In genomic region chr5:81355291-81356251, GRCh38 we compare ENCODE assay signal across 34 cellular contexts. TPM values are rescaled to one million over a fixed set of nuclear protein-coding genes. Genes with fewer than 3 reads are reported as not detected.
"Had no signal": no experiment of that assay in that cellular context is flagged by ENCODE, and none has a peak within 500 bp of the region (broad histone marks: within the 10 kb centered on the region; RNA-seq: fewer than 3 reads in every experiment).

No MANE protein-coding gene starts in this region.

- H3K36me3 ChIP-seq: adrenal gland, esophagus muscularis mucosa, gastrocnemius medialis, heart left ventricle had no signal

- H3K27ac Mint-ChIP-seq: activated CD4-positive, alpha-beta memory T cell treated with anti-CD3 and anti-CD28 coated beads for 36 hours; activated CD4-positive, alpha-beta T cell treated with anti-CD3 and anti-CD28 coated beads for 36 hours; activated CD4-positive, alpha-beta T cell treated with anti-CD3 and anti-CD28 coated beads, Interleukin-2, amount 10 ng/mL, durations not matched to agents 24 days and 14 days; activated CD8-positive, alpha-beta T cell treated with anti-CD3 and anti-CD28 coated beads, Interleukin-2, amount 10 ng/mL, durations not matched to agents 7 days and 5 days; activated naive CD4-positive, alpha-beta T cell treated with anti-CD3 and anti-CD28 coated beads for 36 hours; activated naive CD4-positive, alpha-beta T cell treated with anti-CD3 and anti-CD28 coated beads, Interleukin-2, amount 50 U/mL, for 24 hours; activated naive CD8-positive, alpha-beta T cell treated with anti-CD3 and anti-CD28 coated beads for 36 hours; activated naive CD8-positive, alpha-beta T cell treated with anti-CD3 and anti-CD28 coated beads, Interleukin-2, amount 50 U/mL, for 24 hours; activated T-cell treated with anti-CD3 and anti-CD28 coated beads, Interleukin-2, amount 50 U/mL, for 24 hours; activated T-cell treated with anti-CD3 and anti-CD28 coated beads, Interleukin-2, amount 50 U/mL, for 72 hours; effector memory CD8-positive, alpha-beta T cell had no signal

- ATAC-seq: activated CD4-positive, alpha-beta T cell treated with anti-CD3 and anti-CD28 coated beads for 36 hours; activated CD8-positive, alpha-beta T cell treated with anti-CD3 and anti-CD28 coated beads, Interleukin-2, amount 10 ng/mL, durations not matched to agents 7 days and 5 days; activated naive CD8-positive, alpha-beta T cell treated with anti-CD3 and anti-CD28 coated beads, Interleukin-2, amount 50 U/mL, for 24 hours; activated T-cell treated with anti-CD3 and anti-CD28 coated beads, Interleukin-2, amount 50 U/mL, for 72 hours; body of pancreas; effector memory CD8-positive, alpha-beta T cell; foreskin keratinocyte; gastrocnemius medialis; heart left ventricle had no signal

- DNase-seq: activated CD4-positive, alpha-beta memory T cell treated with anti-CD3 and anti-CD28 coated beads for 36 hours; activated CD4-positive, alpha-beta T cell treated with anti-CD3 and anti-CD28 coated beads for 36 hours; activated CD4-positive, alpha-beta T cell treated with anti-CD3 and anti-CD28 coated beads, Interleukin-2, amount 10 ng/mL, durations not matched to agents 24 days and 14 days; activated CD4-positive, CD25-positive, alpha-beta regulatory T cell; activated CD4-positive, CD25-positive, alpha-beta regulatory T cell treated with anti-CD3 and anti-CD28 coated beads, Interleukin-2, amount 50 U/mL, for 72 hours; activated CD8-positive, alpha-beta memory T cell treated with anti-CD3 and anti-CD28 coated beads, Interleukin-2, amount 50 U/mL, for 48 hours; activated CD8-positive, alpha-beta T cell treated with anti-CD3 and anti-CD28 coated beads, Interleukin-2, amount 10 ng/mL, durations not matched to agents 7 days and 5 days; activated naive CD4-positive, alpha-beta T cell treated with anti-CD3 and anti-CD28 coated beads for 36 hours; activated naive CD8-positive, alpha-beta T cell treated with anti-CD3 and anti-CD28 coated beads for 36 hours; activated naive CD8-positive, alpha-beta T cell treated with anti-CD3 and anti-CD28 coated beads, Interleukin-2, amount 50 U/mL, for 24 hours; activated T-cell treated with anti-CD3 and anti-CD28 coated beads for 4 hours; activated T-cell treated with anti-CD3 and anti-CD28 coated beads, Interleukin-2, amount 50 U/mL, for 24 hours; activated T-cell treated with anti-CD3 and anti-CD28 coated beads, Interleukin-2, amount 50 U/mL, for 72 hours; adrenal gland; amygdala; aorta; body of pancreas; caudate nucleus; cortex of kidney; dermis blood vessel endothelial cell; effector CD4-positive, alpha-beta T cell; effector memory CD8-positive, alpha-beta T cell; erythroblast; foreskin keratinocyte; gastrocnemius medialis; glutamatergic neuron; heart left ventricle; T-helper 2 cell had no signal

- H3K4me1 Mint-ChIP-seq: activated CD4-positive, alpha-beta T cell treated with anti-CD3 and anti-CD28 coated beads for 36 hours; activated CD4-positive, alpha-beta T cell treated with anti-CD3 and anti-CD28 coated beads, Interleukin-2, amount 10 ng/mL, durations not matched to agents 24 days and 14 days; activated naive CD4-positive, alpha-beta T cell treated with anti-CD3 and anti-CD28 coated beads, Interleukin-2, amount 50 U/mL, for 24 hours; activated naive CD8-positive, alpha-beta T cell treated with anti-CD3 and anti-CD28 coated beads for 36 hours; activated naive CD8-positive, alpha-beta T cell treated with anti-CD3 and anti-CD28 coated beads, Interleukin-2, amount 50 U/mL, for 24 hours had no signal

- H3K9me3 ChIP-seq: adrenal gland, body of pancreas, esophagus muscularis mucosa, gastrocnemius medialis, heart left ventricle had no signal

- H3K9me3 Mint-ChIP-seq: activated CD4-positive, alpha-beta memory T cell treated with anti-CD3 and anti-CD28 coated beads for 36 hours; activated CD4-positive, alpha-beta T cell treated with anti-CD3 and anti-CD28 coated beads, Interleukin-2, amount 10 ng/mL, durations not matched to agents 24 days and 14 days; activated naive CD4-positive, alpha-beta T cell treated with anti-CD3 and anti-CD28 coated beads for 36 hours; activated naive CD4-positive, alpha-beta T cell treated with anti-CD3 and anti-CD28 coated beads, Interleukin-2, amount 50 U/mL, for 24 hours; activated naive CD8-positive, alpha-beta T cell treated with anti-CD3 and anti-CD28 coated beads for 36 hours; activated naive CD8-positive, alpha-beta T cell treated with anti-CD3 and anti-CD28 coated beads, Interleukin-2, amount 50 U/mL, for 24 hours; activated T-cell treated with anti-CD3 and anti-CD28 coated beads, Interleukin-2, amount 50 U/mL, for 24 hours; activated T-cell treated with anti-CD3 and anti-CD28 coated beads, Interleukin-2, amount 50 U/mL, for 72 hours; effector memory CD8-positive, alpha-beta T cell had no signal

- H3K27ac ChIP-seq: adrenal gland, body of pancreas, esophagus muscularis mucosa, foreskin keratinocyte, gastrocnemius medialis, heart left ventricle had no signal

- H3K4me3 Mint-ChIP-seq: activated CD4-positive, alpha-beta memory T cell treated with anti-CD3 and anti-CD28 coated beads for 36 hours; activated CD4-positive, alpha-beta T cell treated with anti-CD3 and anti-CD28 coated beads for 36 hours; activated CD4-positive, alpha-beta T cell treated with anti-CD3 and anti-CD28 coated beads, Interleukin-2, amount 10 ng/mL, durations not matched to agents 24 days and 14 days; activated CD8-positive, alpha-beta T cell treated with anti-CD3 and anti-CD28 coated beads, Interleukin-2, amount 10 ng/mL, durations not matched to agents 7 days and 5 days; activated naive CD4-positive, alpha-beta T cell treated with anti-CD3 and anti-CD28 coated beads for 36 hours; activated naive CD4-positive, alpha-beta T cell treated with anti-CD3 and anti-CD28 coated beads, Interleukin-2, amount 50 U/mL, for 24 hours; activated naive CD8-positive, alpha-beta T cell treated with anti-CD3 and anti-CD28 coated beads for 36 hours; activated naive CD8-positive, alpha-beta T cell treated with anti-CD3 and anti-CD28 coated beads, Interleukin-2, amount 50 U/mL, for 24 hours; activated T-cell treated with anti-CD3 and anti-CD28 coated beads, Interleukin-2, amount 50 U/mL, for 24 hours; activated T-cell treated with anti-CD3 and anti-CD28 coated beads, Interleukin-2, amount 50 U/mL, for 72 hours; effector memory CD8-positive, alpha-beta T cell had no signal

- H3K4me3 ChIP-seq: adrenal gland, body of pancreas, esophagus muscularis mucosa, gastrocnemius medialis, heart left ventricle had no signal

- FAIRE-seq: colon had no signal

- H3K36me3 Mint-ChIP-seq: activated CD4-positive, alpha-beta memory T cell treated with anti-CD3 and anti-CD28 coated beads for 36 hours; activated naive CD4-positive, alpha-beta T cell treated with anti-CD3 and anti-CD28 coated beads, Interleukin-2, amount 50 U/mL, for 24 hours; activated naive CD8-positive, alpha-beta T cell treated with anti-CD3 and anti-CD28 coated beads for 36 hours had no signal

- H3K27me3 ChIP-seq: adrenal gland, body of pancreas, esophagus muscularis mucosa, foreskin keratinocyte, gastrocnemius medialis, heart left ventricle had no signal

- H3K4me1 ChIP-seq: adrenal gland, body of pancreas, esophagus muscularis mucosa, gastrocnemius medialis, heart left ventricle had no signal

RNA-seq across cellular contexts. Expression of gene ACOT12, which starts 38.4 kb away (rescaled TPM):
- total RNA-seq: activated CD4-positive, alpha-beta memory T cell treated with anti-CD3 and anti-CD28 coated beads for 36 hours; activated CD4-positive, alpha-beta T cell treated with anti-CD3 and anti-CD28 coated beads for 36 hours; activated CD4-positive, alpha-beta T cell treated with anti-CD3 and anti-CD28 coated beads, Interleukin-2, amount 10 ng/mL, durations not matched to agents 24 days and 14 days; activated CD8-positive, alpha-beta memory T cell treated with anti-CD3 and anti-CD28 coated beads for 36 hours; activated CD8-positive, alpha-beta T cell treated with anti-CD3 and anti-CD28 coated beads, Interleukin-2, amount 10 ng/mL, durations not matched to agents 7 days and 5 days; activated naive CD4-positive, alpha-beta T cell treated with anti-CD3 and anti-CD28 coated beads for 36 hours; activated naive CD8-positive, alpha-beta T cell treated with anti-CD3 and anti-CD28 coated beads for 36 hours; activated T-cell treated with anti-CD3 and anti-CD28 coated beads, Interleukin-2, amount 50 U/mL, for 72 hours; adrenal gland; body of pancreas; chondrocyte; dermis blood vessel endothelial cell; esophagus muscularis mucosa; foreskin keratinocyte; heart left ventricle; T-helper 1 cell treated with Interleukin-12 subunit alpha and Interleukin-12 subunit beta and Interleukin-4 antibody, amounts not matched to agents 30 ng/mL and 1 ng/mL, for 36 hours had no signal
- polyA plus RNA-seq: adrenal gland, aorta, foreskin keratinocyte, heart left ventricle had no signal
